ENCODE assay signal across 8 cellular contexts in the genomic region with DNA sequence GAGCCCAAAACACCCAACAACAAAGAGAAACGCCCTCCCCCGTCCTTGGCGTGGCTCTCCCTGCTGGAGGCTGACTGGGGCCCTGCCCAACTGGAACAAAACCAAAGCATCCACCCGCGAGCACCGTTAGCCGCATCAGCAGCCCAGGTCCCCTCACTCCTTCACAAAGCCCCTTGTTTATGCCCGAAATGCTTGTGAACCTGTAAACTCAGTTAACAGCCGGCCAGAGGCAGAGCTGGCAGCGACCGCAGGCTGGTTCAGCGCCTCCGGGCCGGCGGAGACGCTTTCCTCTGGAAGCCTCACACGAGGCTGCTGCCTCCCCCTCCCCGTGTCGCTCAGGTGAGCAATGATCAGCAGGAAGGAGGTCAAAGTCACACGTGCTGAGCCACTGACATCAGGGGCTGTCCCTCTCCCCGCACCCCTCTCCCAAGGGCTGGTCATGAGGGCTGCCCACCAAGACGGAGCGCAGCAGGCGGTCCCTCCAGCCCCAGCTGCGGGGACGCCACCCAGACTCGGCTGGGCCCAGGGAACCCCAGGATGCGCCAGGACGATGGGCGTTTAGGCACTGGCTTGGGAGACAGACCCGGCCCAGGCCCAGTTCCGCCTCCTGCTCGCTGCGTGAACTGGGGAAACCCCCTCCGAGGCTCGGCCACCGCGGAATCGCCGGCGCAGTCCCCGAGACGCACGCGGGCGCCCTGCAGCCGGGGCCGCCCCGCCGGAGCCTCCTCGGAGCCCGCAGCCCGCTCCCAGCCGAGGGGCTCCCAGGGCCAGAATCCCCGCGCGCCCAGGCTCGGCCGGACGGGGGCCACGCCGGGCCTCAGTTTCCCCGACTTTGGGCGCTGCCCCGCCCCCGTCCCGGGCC. TPM values are rescaled to one million over a fixed set of nuclear protein-coding genes. Genes with fewer than 3 reads are reported as not detected.
DNase-seq lines count a peak whose midpoint lies in the region; ATAC-seq and TF ChIP-seq lines count a peak whose summit lies in the region.

No MANE protein-coding gene starts in this region.

- ATAC-seq in GM18519 (IDR thresholded peaks at IDR 0.05; ENCODE audit: low FRiP score, unreplicated experiment): peak; percentile 19
- ATAC-seq in naive thymus-derived CD8-positive, alpha-beta T cell: peak in 1 of 2 donors; percentile 12
- no peak for ATAC-seq in aorta (ENCODE audit: low FRiP score)

- no peaks in the 10 kb centered on the region for H3K9me3 ChIP-seq in aorta (ENCODE audit: control insufficient read depth, low read length)

- H3K4me1 Mint-ChIP-seq in naive thymus-derived CD8-positive, alpha-beta T cell: peaks cover 19 to 50% (median 36%) of the 10 kb centered on the region in 4 donors

- no peaks in the 10 kb centered on the region for H3K9me3 Mint-ChIP-seq in naive thymus-derived CD8-positive, alpha-beta T cell

- peak; percentile 22 for DNase-seq in HT-29 (ENCODE audit: low spot score)
- peak; percentile 25 for DNase-seq in activated CD4-positive, alpha-beta T cell treated with anti-CD3 and anti-CD28 coated beads, Interleukin-2, amount 50 U/mL, for 1 hour
- DNase-seq in epithelial cell of esophagus (ENCODE audit: low read depth): peak; percentile 27
- DNase-seq in naive thymus-derived CD8-positive, alpha-beta T cell: peak in 4 of 10 donors; percentile 7 to 34 (median 16)
- DNase-seq in aorta: no peak
- DNase-seq in cerebellar cortex (ENCODE audit: low spot score): no peak

- TF ChIP-seq CTCF in 22Rv1 (IDR thresholded peaks at IDR 0.05): no peak
- TF ChIP-seq CTCF in epithelial cell of esophagus (IDR thresholded peaks at IDR 0.05; ENCODE audit: insufficient read depth, low read depth, low read length, missing control alignments): no peak

- no peaks in the 10 kb centered on the region for H3K27me3 Mint-ChIP-seq in naive thymus-derived CD8-positive, alpha-beta T cell

- peak overlapping the region; percentile 75 to 91 (median 82) for H3K4me3 Mint-ChIP-seq in naive thymus-derived CD8-positive, alpha-beta T cell

- H3K4me1 ChIP-seq in aorta (ENCODE audit: control insufficient read depth in 1 of 2, insufficient read depth in 2 of 2, low read length in 2 of 2): no peaks in the 10 kb centered on the region

- H3K27me3 ChIP-seq in aorta (ENCODE audit: control insufficient read depth in 1 of 2, insufficient read depth in 2 of 2, low read length in 1 of 2): no peaks in the 10 kb centered on the region

- WGBS in aorta, 2 donors: 1% methylated on average over 51 to 67 of the region's 67 CpGs

- H3K27ac Mint-ChIP-seq in naive thymus-derived CD8-positive, alpha-beta T cell: peak overlapping the region in 9 of 10 donors; percentile 27 to 89 (median 73)

- H3K27ac ChIP-seq in 22Rv1: peak overlapping the region; percentile 67
- H3K27ac ChIP-seq in aorta (ENCODE audit: low read depth in 1 of 2, low read length in 2 of 2): no peak overlapping the region

- H3K4me3 ChIP-seq in epithelial cell of esophagus (ENCODE audit: low read length) (peak overlapping the region; percentile 71), aorta (ENCODE audit: low read length in 2 of 2) (peak overlapping the region; percentile 78 to 85)

- intact Hi-C loops in aorta (cut with DNase I): no loop called here

- H3K36me3 ChIP-seq in aorta (ENCODE audit: control insufficient read depth in 1 of 2, insufficient read depth in 2 of 2, low read length in 1 of 2): peaks cover 0 to 4% of the 10 kb centered on the region in 2 donors

- H3K36me3 Mint-ChIP-seq in naive thymus-derived CD8-positive, alpha-beta T cell: peaks cover 0 to 24% (median 3%) of the 10 kb centered on the region in 3 donors

- POLR2A ChIA-PET in naive thymus-derived CD8-positive, alpha-beta T cell (lab: Charles Lee): interaction anchor here (1.1 to 5.7 kb wide), 3 partner anchors 10 to 36 kb away, joined by 3 to 34 read pairs (median 25); a partner anchor contains a TSS

RNA-seq across cellular contexts. Expression of a gene that starts 0.6 kb away (rescaled TPM):
- total RNA-seq in HT-29 (2014; rRNA removed; shearing (Covaris generic)): 19.0 and 21.0 TPM in 2 replicates
- total RNA-seq in naive thymus-derived CD8-positive, alpha-beta T cell: 10 to 100 TPM; 13.7 to 15.6 TPM
- 1 to 10 TPM in 2 of 3 donors, under 1 TPM in 1; 0.90 to 2.0 (median 1.3) TPM for polyA plus RNA-seq in naive thymus-derived CD8-positive, alpha-beta T cell
- total RNA-seq in aorta: 1 to 10 TPM; 6.8 to 7.7 TPM
- polyA plus RNA-seq in aorta: 10 to 100 TPM in 1 of 2 donors, 1 to 10 TPM in 1; 1.6 to 13.9 TPM

RNA-seq across cellular contexts. Expression of a gene that starts 11.0 kb away (rescaled TPM):
- total RNA-seq in HT-29 (2014; rRNA removed; shearing (Covaris generic)): 178 and 196 TPM in 2 replicates
- total RNA-seq in naive thymus-derived CD8-positive, alpha-beta T cell: 10 to 100 TPM; 88.1 to 96.0 TPM
- 10 to 100 TPM in 2 of 3 donors, 1 to 10 TPM in 1; 9.7 to 16.8 (median 11.4) TPM for polyA plus RNA-seq in naive thymus-derived CD8-positive, alpha-beta T cell
- 10 to 100 TPM; 27.1 to 39.0 TPM for total RNA-seq in aorta
- polyA plus RNA-seq in aorta: 10 to 100 TPM; 15.0 to 47.2 TPM

RNA-seq across cellular contexts. Expression of a gene that starts 11.1 kb away (rescaled TPM):
- 147 and 152 TPM in 2 replicates for total RNA-seq in HT-29 (2014; rRNA removed; shearing (Covaris generic))
- total RNA-seq in naive thymus-derived CD8-positive, alpha-beta T cell: 10 to 100 TPM; 67.8 to 73.2 TPM
- 10 to 100 TPM; 37.0 to 47.0 (median 42.1) TPM for polyA plus RNA-seq in naive thymus-derived CD8-positive, alpha-beta T cell
- 10 to 100 TPM; 31.2 to 38.8 TPM for total RNA-seq in aorta
- polyA plus RNA-seq in aorta: 10 to 100 TPM; 16.2 to 72.0 TPM

RNA-seq across cellular contexts. Expression of a gene that starts 25.9 kb away (rescaled TPM):
- 98.9 and 116 TPM in 2 replicates for total RNA-seq in HT-29 (2014; rRNA removed; shearing (Covaris generic))
- total RNA-seq in naive thymus-derived CD8-positive, alpha-beta T cell: under 1 TPM; 0.70 to 0.85 TPM
- polyA plus RNA-seq in naive thymus-derived CD8-positive, alpha-beta T cell: under 1 TPM; 0.08 to 0.21 (median 0.12) TPM
- 1 to 10 TPM; 2.6 to 5.3 TPM for total RNA-seq in aorta
- polyA plus RNA-seq in aorta: 1 to 10 TPM; 1.4 to 4.4 TPM

RNA-seq across cellular contexts. Expression of a gene that starts 35.9 kb away (rescaled TPM):
- 78.9 and 82.3 TPM in 2 replicates for total RNA-seq in HT-29 (2014; rRNA removed; shearing (Covaris generic))
- total RNA-seq in naive thymus-derived CD8-positive, alpha-beta T cell: 10 to 100 TPM; 32.8 to 33.3 TPM
- 10 to 100 TPM; 51.6 to 58.1 (median 52.9) TPM for polyA plus RNA-seq in naive thymus-derived CD8-positive, alpha-beta T cell
- total RNA-seq in aorta: 10 to 100 TPM; 15.5 to 18.1 TPM
- 10 to 100 TPM; 12.4 to 14.4 TPM for polyA plus RNA-seq in aorta

Comparison
In these comparisons a context has a peak if more than half of its experiments do, and no peak if none do; other contexts are left out.
1. DNase-seq: peak in HT-29 (single experiment), activated CD4-positive, alpha-beta T cell treated with anti-CD3 and anti-CD28 coated beads, Interleukin-2, amount 50 U/mL, for 1 hour (single experiment) and epithelial cell of esophagus (single experiment); none in aorta (0 of 2) and cerebellar cortex (single experiment).